40 cellular contexts compared by ENCODE assay signal in the genomic region with DNA sequence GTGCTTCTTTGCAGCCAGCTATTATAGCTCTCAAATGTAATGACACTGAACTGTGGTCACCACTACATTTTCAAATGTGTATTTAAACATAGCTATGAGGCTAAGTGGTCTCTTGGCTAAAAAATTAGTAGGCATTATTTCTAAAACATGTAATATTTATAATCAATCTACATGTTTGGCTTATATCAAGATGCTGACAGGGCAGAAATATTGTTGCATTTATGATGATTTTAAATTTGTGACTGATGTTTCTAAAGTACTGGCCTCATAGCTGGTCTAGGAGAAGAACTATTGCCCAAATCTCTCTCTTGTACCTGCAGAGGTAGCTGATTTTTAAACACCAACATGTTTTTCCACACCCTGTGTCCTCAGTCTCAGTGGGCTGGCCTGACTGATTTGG.
"Had no signal": no experiment of that assay in that cellular context is flagged by ENCODE, and none has a peak within 500 bp of the region (broad histone marks: within the 10 kb centered on the region; RNA-seq: fewer than 3 reads in every experiment).

No MANE protein-coding gene starts in this region.

- H3K36me3 ChIP-seq: adrenal gland, ascending aorta, brain microvascular endothelial cell, breast epithelium, cardiac muscle cell had no signal

- H3K4me3 ChIP-seq: adrenal gland, ascending aorta, body of pancreas, breast epithelium, cardiac muscle cell had no signal

- FAIRE-seq: astrocyte, bronchial epithelial cell had no signal

- H3K9me3 ChIP-seq: adrenal gland, ascending aorta, body of pancreas, breast epithelium had no signal

- H3K27me3 Mint-ChIP-seq: activated naive CD4-positive, alpha-beta T cell treated with anti-CD3 and anti-CD28 coated beads, Interleukin-2, amount 10 ng/mL, durations not matched to agents 7 days and 5 days; activated naive CD4-positive, alpha-beta T cell treated with anti-CD3 and anti-CD28 coated beads, Interleukin-2, amount 50 U/mL, for 24 hours; activated naive CD8-positive, alpha-beta T cell; activated naive CD8-positive, alpha-beta T cell treated with anti-CD3 and anti-CD28 coated beads for 36 hours; activated naive CD8-positive, alpha-beta T cell treated with anti-CD3 and anti-CD28 coated beads, Interleukin-2, amount 10 ng/mL, durations not matched to agents 7 days and 5 days; activated naive CD8-positive, alpha-beta T cell treated with anti-CD3 and anti-CD28 coated beads, Interleukin-2, amount 50 U/mL, for 24 hours; activated T-cell treated with anti-CD3 and anti-CD28 coated beads, Interleukin-2, amount 50 U/mL, for 24 hours; activated T-helper 17 cell treated with anti-CD3 and anti-CD28 coated beads, Interleukin-2, amount 50 U/mL, for 72 hours; brain; central memory CD8-positive, alpha-beta T cell had no signal

- H3K4me1 Mint-ChIP-seq: activated naive CD4-positive, alpha-beta T cell treated with anti-CD3 and anti-CD28 coated beads, Interleukin-2, amount 10 ng/mL, durations not matched to agents 7 days and 5 days; activated naive CD4-positive, alpha-beta T cell treated with anti-CD3 and anti-CD28 coated beads, Interleukin-2, amount 50 U/mL, for 24 hours; activated naive CD8-positive, alpha-beta T cell treated with anti-CD3 and anti-CD28 coated beads for 36 hours; activated naive CD8-positive, alpha-beta T cell treated with anti-CD3 and anti-CD28 coated beads, Interleukin-2, amount 10 ng/mL, durations not matched to agents 7 days and 5 days; activated naive CD8-positive, alpha-beta T cell treated with anti-CD3 and anti-CD28 coated beads, Interleukin-2, amount 50 U/mL, for 24 hours; activated T-helper 17 cell treated with anti-CD3 and anti-CD28 coated beads, Interleukin-2, amount 50 U/mL, for 72 hours; brain; central memory CD8-positive, alpha-beta T cell had no signal

- H3K27ac Mint-ChIP-seq: activated naive CD4-positive, alpha-beta T cell treated with anti-CD3 and anti-CD28 coated beads for 36 hours; activated naive CD4-positive, alpha-beta T cell treated with anti-CD3 and anti-CD28 coated beads, Interleukin-2, amount 10 ng/mL, durations not matched to agents 7 days and 5 days; activated naive CD4-positive, alpha-beta T cell treated with anti-CD3 and anti-CD28 coated beads, Interleukin-2, amount 50 U/mL, for 24 hours; activated naive CD4-positive, alpha-beta T cell treated with anti-CD3 and anti-CD28 coated beads, Interleukin-2, amount 50 U/mL, for 72 hours; activated naive CD8-positive, alpha-beta T cell; activated naive CD8-positive, alpha-beta T cell treated with anti-CD3 and anti-CD28 coated beads for 36 hours; activated naive CD8-positive, alpha-beta T cell treated with anti-CD3 and anti-CD28 coated beads, Interleukin-2, amount 10 ng/mL, durations not matched to agents 7 days and 5 days; activated naive CD8-positive, alpha-beta T cell treated with anti-CD3 and anti-CD28 coated beads, Interleukin-2, amount 50 U/mL, for 24 hours; activated T-cell treated with anti-CD3 and anti-CD28 coated beads, Interleukin-2, amount 50 U/mL, for 24 hours; activated T-cell treated with anti-CD3 and anti-CD28 coated beads, Interleukin-2, amount 50 U/mL, for 72 hours; activated T-helper 1 cell treated with anti-CD3 and anti-CD28 coated beads, Interleukin-12 subunit alpha, Interleukin-12 subunit beta, Interleukin-2, Interleukin-4 antibody, amounts not matched to agents 30 ng/mL and 10 ng/mL and 1 ng/mL, durations not matched to agents 14 hours and 24 hours and 36 hours; activated T-helper 17 cell treated with anti-CD3 and anti-CD28 coated beads, Interleukin-2, amount 50 U/mL, for 72 hours; activated T-helper 2 cell treated with anti-CD3 and anti-CD28 coated beads, Interferon-gamma antibody, Interleukin-2, Interleukin-4, amounts not matched to agents 10 μg/mL and 5 μg/mL and 100 μg/mL, durations not matched to agents 14 hours and 24 hours and 36 hours; brain had no signal

- ATAC-seq: activated naive CD4-positive, alpha-beta T cell treated with anti-CD3 and anti-CD28 coated beads, Interleukin-2, amount 50 U/mL, for 72 hours; activated naive CD8-positive, alpha-beta T cell treated with anti-CD3 and anti-CD28 coated beads, Interleukin-2, amount 50 U/mL, for 24 hours; activated T-cell treated with anti-CD3 and anti-CD28 coated beads, Interleukin-2, amount 50 U/mL, for 4 hours; activated T-cell treated with anti-CD3 and anti-CD28 coated beads, Interleukin-2, amount 50 U/mL, for 72 hours; activated T-helper 17 cell treated with anti-CD3 and anti-CD28 coated beads, Interleukin-2, amount 50 U/mL, for 72 hours; body of pancreas had no signal

- H3K4me1 ChIP-seq: adrenal gland, ascending aorta, body of pancreas, breast epithelium had no signal

- H3K4me3 Mint-ChIP-seq: activated naive CD4-positive, alpha-beta T cell treated with anti-CD3 and anti-CD28 coated beads for 36 hours; activated naive CD4-positive, alpha-beta T cell treated with anti-CD3 and anti-CD28 coated beads, Interleukin-2, amount 10 ng/mL, durations not matched to agents 7 days and 5 days; activated naive CD4-positive, alpha-beta T cell treated with anti-CD3 and anti-CD28 coated beads, Interleukin-2, amount 50 U/mL, for 24 hours; activated naive CD8-positive, alpha-beta T cell; activated naive CD8-positive, alpha-beta T cell treated with anti-CD3 and anti-CD28 coated beads for 36 hours; activated naive CD8-positive, alpha-beta T cell treated with anti-CD3 and anti-CD28 coated beads, Interleukin-2, amount 10 ng/mL, durations not matched to agents 7 days and 5 days; activated naive CD8-positive, alpha-beta T cell treated with anti-CD3 and anti-CD28 coated beads, Interleukin-2, amount 50 U/mL, for 24 hours; activated T-cell treated with anti-CD3 and anti-CD28 coated beads, Interleukin-2, amount 50 U/mL, for 24 hours; activated T-cell treated with anti-CD3 and anti-CD28 coated beads, Interleukin-2, amount 50 U/mL, for 4 hours; activated T-cell treated with anti-CD3 and anti-CD28 coated beads, Interleukin-2, amount 50 U/mL, for 72 hours; activated T-helper 1 cell treated with anti-CD3 and anti-CD28 coated beads, Interleukin-12 subunit alpha, Interleukin-12 subunit beta, Interleukin-2, Interleukin-4 antibody, amounts not matched to agents 30 ng/mL and 10 ng/mL and 1 ng/mL, durations not matched to agents 14 hours and 24 hours and 36 hours; activated T-helper 17 cell treated with anti-CD3 and anti-CD28 coated beads, Interleukin-2, amount 50 U/mL, for 72 hours; brain; central memory CD8-positive, alpha-beta T cell had no signal

- H3K36me3 Mint-ChIP-seq: activated naive CD4-positive, alpha-beta T cell treated with anti-CD3 and anti-CD28 coated beads, Interleukin-2, amount 10 ng/mL, durations not matched to agents 7 days and 5 days; activated naive CD8-positive, alpha-beta T cell; activated naive CD8-positive, alpha-beta T cell treated with anti-CD3 and anti-CD28 coated beads for 36 hours; activated naive CD8-positive, alpha-beta T cell treated with anti-CD3 and anti-CD28 coated beads, Interleukin-2, amount 10 ng/mL, durations not matched to agents 7 days and 5 days; brain had no signal

- DNase-seq: activated effector memory CD4-positive, alpha-beta T cell treated with anti-CD3 and anti-CD28 coated beads, Interleukin-2, amount 50 U/mL, for 16 hours; activated effector memory CD4-positive, alpha-beta T cell treated with Interleukin-2 at 50 U/mL for 16 hours; activated gamma-delta T cell; activated gamma-delta T cell treated with Interleukin-2 at 50 U/mL for 16 hours; activated naive CD4-positive, alpha-beta T cell; activated naive CD4-positive, alpha-beta T cell treated with anti-CD3 and anti-CD28 coated beads for 36 hours; activated naive CD4-positive, alpha-beta T cell treated with anti-CD3 and anti-CD28 coated beads, Interleukin-2, amount 10 ng/mL, durations not matched to agents 7 days and 5 days; activated naive CD4-positive, alpha-beta T cell treated with anti-CD3 and anti-CD28 coated beads, Interleukin-2, amount 50 U/mL, for 16 hours; activated naive CD4-positive, alpha-beta T cell treated with Interleukin-2 at 50 U/mL for 16 hours; activated naive CD8-positive, alpha-beta T cell treated with anti-CD3 and anti-CD28 coated beads for 36 hours; activated naive CD8-positive, alpha-beta T cell treated with anti-CD3 and anti-CD28 coated beads, Interleukin-2, amount 10 ng/mL, durations not matched to agents 7 days and 5 days; activated naive CD8-positive, alpha-beta T cell treated with anti-CD3 and anti-CD28 coated beads, Interleukin-2, amount 50 U/mL, for 24 hours; activated T-cell treated with anti-CD3 and anti-CD28 coated beads, Interleukin-2, amount 50 U/mL, for 1 hour; activated T-cell treated with anti-CD3 and anti-CD28 coated beads, Interleukin-2, amount 50 U/mL, for 24 hours; activated T-cell treated with anti-CD3 and anti-CD28 coated beads, Interleukin-2, amount 50 U/mL, for 4 hours; activated T-cell treated with anti-CD3 and anti-CD28 coated beads, Interleukin-2, amount 50 U/mL, for 48 hours; activated T-cell treated with anti-CD3 and anti-CD28 coated beads, Interleukin-2, amount 50 U/mL, for 72 hours; adrenal gland; amniotic stem cell; amygdala; anterior cingulate cortex; aorta; body of pancreas; brain microvascular endothelial cell; caudate nucleus; central memory CD4-positive, alpha-beta T cell; cerebellar nuclear complex had no signal

- H3K27me3 ChIP-seq: adrenal gland, ascending aorta, body of pancreas, brain microvascular endothelial cell, breast epithelium, cardiac muscle cell had no signal

- H3K27ac ChIP-seq: adrenal gland, ascending aorta, body of pancreas, brain microvascular endothelial cell, breast epithelium, cardiac muscle cell had no signal
